ENCODE assay signal across 17 cellular contexts in genomic region chr1:68703921-68704354, GRCh38.
"Had no signal": no experiment of that assay in that cellular context is flagged by ENCODE, and none has a peak within 500 bp of the region (broad histone marks: within the 10 kb centered on the region; RNA-seq: fewer than 3 reads in every experiment).

No MANE protein-coding gene starts in this region.

- DNase-seq: activated CD4-positive, alpha-beta memory T cell treated with anti-CD3 and anti-CD28 coated beads, Interleukin-2, amount 10 ng/mL, durations not matched to agents 7 days and 5 days; activated CD4-positive, alpha-beta T cell treated with anti-CD3 and anti-CD28 coated beads for 48 hours; activated CD4-positive, CD25-positive, alpha-beta regulatory T cell; activated CD8-positive, alpha-beta memory T cell treated with anti-CD3 and anti-CD28 coated beads, Interleukin-2, amount 10 ng/mL, durations not matched to agents 7 days and 5 days; dermis blood vessel endothelial cell; effector memory CD8-positive, alpha-beta T cell; foreskin melanocyte; kidney glomerular epithelial cell; naive thymus-derived CD8-positive, alpha-beta T cell; psoas muscle; right lobe of liver; small intestine; stimulated activated CD4-positive, alpha-beta T cell treated with anti-CD3 and anti-CD28 coated beads, Interleukin-15, amount 100 ng/mL, for 24 hours; stimulated activated CD4-positive, alpha-beta T cell treated with anti-CD3 and anti-CD28 coated beads, Interleukin-2, amount 100 ng/mL, for 48 hours; stimulated activated naive CD8-positive, alpha-beta T cell treated with anti-CD3 and anti-CD28 coated beads, Interleukin-15, amount 100 ng/mL, for 72 hours had no signal

- H3K9me3 ChIP-seq: psoas muscle, right lobe of liver, suprapubic skin had no signal

- H3K27ac ChIP-seq: cardiac muscle cell, psoas muscle, right lobe of liver, suprapubic skin had no signal

- H3K4me3 ChIP-seq: cardiac muscle cell, psoas muscle, right lobe of liver, suprapubic skin had no signal

- ATAC-seq: activated CD8-positive, alpha-beta memory T cell treated with anti-CD3 and anti-CD28 coated beads, Interleukin-2, amount 10 ng/mL, durations not matched to agents 7 days and 5 days; effector memory CD8-positive, alpha-beta T cell; naive thymus-derived CD8-positive, alpha-beta T cell; psoas muscle; right lobe of liver; stimulated activated naive CD8-positive, alpha-beta T cell treated with anti-CD3 and anti-CD28 coated beads, Interleukin-15, amount 100 ng/mL, for 72 hours had no signal

- H3K36me3 ChIP-seq: cardiac muscle cell, right lobe of liver, suprapubic skin had no signal

- H3K27me3 ChIP-seq: cardiac muscle cell, right lobe of liver, suprapubic skin had no signal

- H3K4me1 ChIP-seq: psoas muscle, right lobe of liver, suprapubic skin had no signal
